18 cellular contexts compared by ENCODE assay signal in genomic region chr3:136390574-136390973, GRCh38.
"Had no signal": no experiment of that assay in that cellular context is flagged by ENCODE, and none has a peak within 500 bp of the region (broad histone marks: within the 10 kb centered on the region; RNA-seq: fewer than 3 reads in every experiment).

No MANE protein-coding gene starts in this region.

- H3K4me1 ChIP-seq: left lung had no signal

- ATAC-seq: esophagus mucosa, left lung had no signal

- H3K4me2 ChIP-seq: hepatocyte had no signal

- H3K27me3 Mint-ChIP-seq: activated naive CD4-positive, alpha-beta T cell treated with anti-CD3 and anti-CD28 coated beads, Interleukin-2, amount 50 U/mL, for 24 hours; brain had no signal

- H3K4me3 Mint-ChIP-seq: activated naive CD4-positive, alpha-beta T cell treated with anti-CD3 and anti-CD28 coated beads, Interleukin-2, amount 50 U/mL, for 24 hours; brain; immature natural killer cell had no signal

- H3K9me3 ChIP-seq: left lung had no signal

- DNase-seq: activated CD4-positive, alpha-beta T cell treated with anti-CD3 and anti-CD28 coated beads for 1 hour; activated gamma-delta T cell treated with Interleukin-2 at 50 U/mL for 16 hours; activated T-cell treated with anti-CD3 and anti-CD28 coated beads, Interleukin-2, amount 50 U/mL, for 1 hour; aorta; central memory CD4-positive, alpha-beta T cell; effector memory CD4-positive, alpha-beta T cell; foreskin melanocyte; glutamatergic neuron; immature natural killer cell; left lung; occipital lobe; stimulated activated CD4-positive, alpha-beta T cell treated with anti-CD3 and anti-CD28 coated beads, Interleukin-4, amount 100 ng/mL, for 24 hours; stimulated activated naive CD4-positive, alpha-beta T cell treated with Interleukin-2 at 50 U/mL for 16 hours; T1000 had no signal

- H3K4me3 ChIP-seq: hepatocyte, left lung had no signal

- H3K27ac ChIP-seq: hepatocyte, left lung had no signal

- H3K4me1 Mint-ChIP-seq: activated naive CD4-positive, alpha-beta T cell treated with anti-CD3 and anti-CD28 coated beads, Interleukin-2, amount 50 U/mL, for 24 hours; brain; immature natural killer cell had no signal

- H3K79me2 ChIP-seq: hepatocyte had no signal

- H3K27ac Mint-ChIP-seq: activated naive CD4-positive, alpha-beta T cell treated with anti-CD3 and anti-CD28 coated beads, Interleukin-2, amount 50 U/mL, for 24 hours; brain; immature natural killer cell had no signal

- H3K9me3 Mint-ChIP-seq: activated naive CD4-positive, alpha-beta T cell treated with anti-CD3 and anti-CD28 coated beads, Interleukin-2, amount 50 U/mL, for 24 hours; brain; immature natural killer cell had no signal

- H3K27me3 ChIP-seq: hepatocyte, left lung had no signal
